2 cellular contexts compared by ENCODE assay signal in the genomic region with DNA sequence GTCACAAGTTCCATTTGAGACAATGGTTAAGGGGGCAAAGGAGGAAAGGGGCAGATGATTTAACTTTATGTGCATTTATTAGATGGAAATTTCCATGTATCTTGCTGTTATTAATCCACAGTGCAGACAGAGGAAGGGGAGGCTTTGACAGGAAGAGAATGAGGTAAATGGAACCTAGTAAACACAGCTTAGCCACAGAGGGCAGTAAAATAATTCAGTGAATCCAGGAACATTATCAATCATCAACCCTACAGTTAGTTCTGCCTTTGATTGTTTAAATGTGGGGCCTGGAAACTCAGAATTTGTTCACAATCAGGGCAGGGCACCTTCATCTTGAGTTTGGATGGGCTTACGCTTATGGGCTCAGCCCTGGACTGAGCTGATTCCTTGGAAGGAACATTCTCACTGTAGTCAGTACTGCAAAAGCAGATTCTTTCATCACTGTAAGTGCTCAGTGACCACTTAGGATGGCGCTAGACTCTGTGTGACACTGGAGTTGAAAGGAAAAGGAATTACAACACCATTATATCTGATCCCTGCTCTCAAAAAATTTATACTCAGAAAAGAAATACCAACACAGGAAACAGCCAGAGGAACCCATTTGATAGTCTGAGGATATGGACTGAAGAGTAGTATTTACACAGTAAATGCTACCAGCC.
TF ChIP-seq lines count a peak whose summit lies in the region.

No MANE protein-coding gene starts in this region.

TF ChIP-seq in GM23338, 12 proteins besides CTCF, POLR2A, EP300 and RAD21 (continues in another document):
- TF ChIP-seq ZNF331 (CRISPR knock-in tag; IDR thresholded peaks at IDR 0.05; ENCODE audit: low read depth) = no peak
- no peak for TF ChIP-seq POLR2AphosphoS5 (IDR thresholded peaks at IDR 0.05; ENCODE audit: low read depth)
- TF ChIP-seq, protein P1, sequence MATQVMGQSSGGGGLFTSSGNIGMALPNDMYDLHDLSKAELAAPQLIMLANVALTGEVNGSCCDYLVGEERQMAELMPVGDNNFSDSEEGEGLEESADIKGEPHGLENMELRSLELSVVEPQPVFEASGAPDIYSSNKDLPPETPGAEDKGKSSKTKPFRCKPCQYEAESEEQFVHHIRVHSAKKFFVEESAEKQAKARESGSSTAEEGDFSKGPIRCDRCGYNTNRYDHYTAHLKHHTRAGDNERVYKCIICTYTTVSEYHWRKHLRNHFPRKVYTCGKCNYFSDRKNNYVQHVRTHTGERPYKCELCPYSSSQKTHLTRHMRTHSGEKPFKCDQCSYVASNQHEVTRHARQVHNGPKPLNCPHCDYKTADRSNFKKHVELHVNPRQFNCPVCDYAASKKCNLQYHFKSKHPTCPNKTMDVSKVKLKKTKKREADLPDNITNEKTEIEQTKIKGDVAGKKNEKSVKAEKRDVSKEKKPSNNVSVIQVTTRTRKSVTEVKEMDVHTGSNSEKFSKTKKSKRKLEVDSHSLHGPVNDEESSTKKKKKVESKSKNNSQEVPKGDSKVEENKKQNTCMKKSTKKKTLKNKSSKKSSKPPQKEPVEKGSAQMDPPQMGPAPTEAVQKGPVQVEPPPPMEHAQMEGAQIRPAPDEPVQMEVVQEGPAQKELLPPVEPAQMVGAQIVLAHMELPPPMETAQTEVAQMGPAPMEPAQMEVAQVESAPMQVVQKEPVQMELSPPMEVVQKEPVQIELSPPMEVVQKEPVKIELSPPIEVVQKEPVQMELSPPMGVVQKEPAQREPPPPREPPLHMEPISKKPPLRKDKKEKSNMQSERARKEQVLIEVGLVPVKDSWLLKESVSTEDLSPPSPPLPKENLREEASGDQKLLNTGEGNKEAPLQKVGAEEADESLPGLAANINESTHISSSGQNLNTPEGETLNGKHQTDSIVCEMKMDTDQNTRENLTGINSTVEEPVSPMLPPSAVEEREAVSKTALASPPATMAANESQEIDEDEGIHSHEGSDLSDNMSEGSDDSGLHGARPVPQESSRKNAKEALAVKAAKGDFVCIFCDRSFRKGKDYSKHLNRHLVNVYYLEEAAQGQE (IDR thresholded peaks at IDR 0.05; ENCODE audit: unreplicated experiment) = no peak
- no peak for TF ChIP-seq ZNF114 (CRISPR knock-in tag; IDR thresholded peaks at IDR 0.05)
- TF ChIP-seq JUNB (IDR thresholded peaks at IDR 0.05; ENCODE audit: unreplicated experiment) = no peak
- TF ChIP-seq STAT1 (IDR thresholded peaks at IDR 0.05; ENCODE audit: unreplicated experiment) = no peak
- TF ChIP-seq, protein P2, sequence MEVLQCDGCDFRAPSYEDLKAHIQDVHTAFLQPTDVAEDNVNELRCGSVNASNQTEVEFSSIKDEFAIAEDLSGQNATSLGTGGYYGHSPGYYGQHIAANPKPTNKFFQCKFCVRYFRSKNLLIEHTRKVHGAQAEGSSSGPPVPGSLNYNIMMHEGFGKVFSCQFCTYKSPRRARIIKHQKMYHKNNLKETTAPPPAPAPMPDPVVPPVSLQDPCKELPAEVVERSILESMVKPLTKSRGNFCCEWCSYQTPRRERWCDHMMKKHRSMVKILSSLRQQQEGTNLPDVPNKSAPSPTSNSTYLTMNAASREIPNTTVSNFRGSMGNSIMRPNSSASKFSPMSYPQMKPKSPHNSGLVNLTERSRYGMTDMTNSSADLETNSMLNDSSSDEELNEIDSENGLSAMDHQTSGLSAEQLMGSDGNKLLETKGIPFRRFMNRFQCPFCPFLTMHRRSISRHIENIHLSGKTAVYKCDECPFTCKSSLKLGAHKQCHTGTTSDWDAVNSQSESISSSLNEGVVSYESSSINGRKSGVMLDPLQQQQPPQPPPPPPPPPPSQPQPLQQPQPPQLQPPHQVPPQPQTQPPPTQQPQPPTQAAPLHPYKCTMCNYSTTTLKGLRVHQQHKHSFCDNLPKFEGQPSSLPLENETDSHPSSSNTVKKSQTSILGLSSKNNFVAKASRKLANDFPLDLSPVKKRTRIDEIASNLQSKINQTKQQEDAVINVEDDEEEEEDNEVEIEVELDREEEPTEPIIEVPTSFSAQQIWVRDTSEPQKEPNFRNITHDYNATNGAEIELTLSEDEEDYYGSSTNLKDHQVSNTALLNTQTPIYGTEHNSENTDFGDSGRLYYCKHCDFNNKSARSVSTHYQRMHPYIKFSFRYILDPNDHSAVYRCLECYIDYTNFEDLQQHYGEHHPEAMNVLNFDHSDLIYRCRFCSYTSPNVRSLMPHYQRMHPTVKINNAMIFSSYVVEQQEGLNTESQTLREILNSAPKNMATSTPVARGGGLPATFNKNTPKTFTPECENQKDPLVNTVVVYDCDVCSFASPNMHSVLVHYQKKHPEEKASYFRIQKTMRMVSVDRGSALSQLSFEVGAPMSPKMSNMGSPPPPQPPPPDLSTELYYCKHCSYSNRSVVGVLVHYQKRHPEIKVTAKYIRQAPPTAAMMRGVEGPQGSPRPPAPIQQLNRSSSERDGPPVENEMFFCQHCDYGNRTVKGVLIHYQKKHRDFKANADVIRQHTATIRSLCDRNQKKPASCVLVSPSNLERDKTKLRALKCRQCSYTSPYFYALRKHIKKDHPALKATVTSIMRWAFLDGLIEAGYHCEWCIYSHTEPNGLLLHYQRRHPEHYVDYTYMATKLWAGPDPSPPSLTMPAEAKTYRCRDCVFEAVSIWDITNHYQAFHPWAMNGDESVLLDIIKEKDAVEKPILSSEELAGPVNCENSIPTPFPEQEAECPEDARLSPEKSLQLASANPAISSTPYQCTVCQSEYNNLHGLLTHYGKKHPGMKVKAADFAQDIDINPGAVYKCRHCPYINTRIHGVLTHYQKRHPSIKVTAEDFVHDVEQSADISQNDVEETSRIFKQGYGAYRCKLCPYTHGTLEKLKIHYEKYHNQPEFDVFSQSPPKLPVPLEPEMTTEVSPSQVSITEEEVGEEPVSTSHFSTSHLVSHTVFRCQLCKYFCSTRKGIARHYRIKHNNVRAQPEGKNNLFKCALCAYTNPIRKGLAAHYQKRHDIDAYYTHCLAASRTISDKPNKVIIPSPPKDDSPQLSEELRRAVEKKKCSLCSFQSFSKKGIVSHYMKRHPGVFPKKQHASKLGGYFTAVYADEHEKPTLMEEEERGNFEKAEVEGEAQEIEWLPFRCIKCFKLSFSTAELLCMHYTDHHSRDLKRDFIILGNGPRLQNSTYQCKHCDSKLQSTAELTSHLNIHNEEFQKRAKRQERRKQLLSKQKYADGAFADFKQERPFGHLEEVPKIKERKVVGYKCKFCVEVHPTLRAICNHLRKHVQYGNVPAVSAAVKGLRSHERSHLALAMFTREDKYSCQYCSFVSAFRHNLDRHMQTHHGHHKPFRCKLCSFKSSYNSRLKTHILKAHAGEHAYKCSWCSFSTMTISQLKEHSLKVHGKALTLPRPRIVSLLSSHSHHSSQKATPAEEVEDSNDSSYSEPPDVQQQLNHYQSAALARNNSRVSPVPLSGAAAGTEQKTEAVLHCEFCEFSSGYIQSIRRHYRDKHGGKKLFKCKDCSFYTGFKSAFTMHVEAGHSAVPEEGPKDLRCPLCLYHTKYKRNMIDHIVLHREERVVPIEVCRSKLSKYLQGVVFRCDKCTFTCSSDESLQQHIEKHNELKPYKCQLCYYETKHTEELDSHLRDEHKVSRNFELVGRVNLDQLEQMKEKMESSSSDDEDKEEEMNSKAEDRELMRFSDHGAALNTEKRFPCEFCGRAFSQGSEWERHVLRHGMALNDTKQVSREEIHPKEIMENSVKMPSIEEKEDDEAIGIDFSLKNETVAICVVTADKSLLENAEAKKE (CRISPR knock-in tag; IDR thresholded peaks at IDR 0.05) = no peak
- no peak for TF ChIP-seq EZH2 (IDR thresholded peaks at IDR 0.05; ENCODE audit: low read depth, unreplicated experiment)
- no peak for TF ChIP-seq EZH2phosphoT487 (IDR thresholded peaks at IDR 0.05; ENCODE audit: unreplicated experiment)
- no peak for TF ChIP-seq NANOG (IDR thresholded peaks at IDR 0.05; ENCODE audit: borderline replicate concordance)
- TF ChIP-seq CREB1 (CRISPR knock-in tag; IDR thresholded peaks at IDR 0.05; ENCODE audit: low read depth) = no peak

TF ChIP-seq in H1, 55 proteins besides CTCF, POLR2A, EP300 and RAD21:
- TF ChIP-seq CTBP2 (IDR thresholded peaks at IDR 0.05; ENCODE audit: borderline replicate concordance, insufficient read depth, insufficient read length, low read length) (no peak), NRF1 (IDR thresholded peaks at IDR 0.05; ENCODE audit: low read depth, low read length) (no peak), SP4 (IDR thresholded peaks at IDR 0.05; ENCODE audit: low read length) (no peak), ASH2L (IDR thresholded peaks at IDR 0.05; ENCODE audit: low read length) (no peak), POLR2AphosphoS5 (IDR thresholded peaks at IDR 0.05; ENCODE audit: low read depth, low read length) (no peak)
TF ChIP-seq in H1: peak in this region for 0.
